19 cellular contexts compared by ENCODE assay signal in the genomic region with DNA sequence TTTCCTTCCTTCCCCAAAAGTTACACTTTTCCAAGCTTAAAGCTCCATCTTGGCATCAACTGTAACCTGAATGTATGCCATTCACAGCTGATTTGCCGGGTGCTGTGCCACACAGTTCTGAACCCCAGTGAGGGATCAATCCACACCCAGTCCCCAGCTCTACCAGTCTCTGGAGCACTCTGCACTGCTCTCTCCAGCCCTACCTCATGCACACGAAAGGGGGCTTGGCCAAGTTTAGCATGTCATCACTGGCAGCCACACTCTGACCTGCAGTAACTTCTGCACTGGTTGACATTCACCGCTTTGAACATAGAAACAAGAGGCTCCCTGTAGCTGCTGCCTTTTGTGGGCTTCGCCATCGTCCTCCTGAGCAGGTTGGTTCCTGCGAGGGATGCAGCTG.
DNase-seq lines count a peak whose midpoint lies in the region; ATAC-seq, FAIRE-seq and TF ChIP-seq lines count a peak whose summit lies in the region.
"Had no signal": no experiment of that assay in that cellular context is flagged by ENCODE, and none has a peak within 500 bp of the region (broad histone marks: within the 10 kb centered on the region; RNA-seq: fewer than 3 reads in every experiment).

No MANE protein-coding gene starts in this region.

- H3K4me1 ChIP-seq in endodermal cell (ENCODE audit: control insufficient read depth, insufficient read depth, low read length) (peaks cover 3% of the 10 kb centered on the region), pancreas (no peaks in the 10 kb centered on the region), MM.1S (ENCODE audit: low read length) (no peaks in the 10 kb centered on the region)
- H3K4me1 ChIP-seq: A549, Caco-2 had no signal

- peaks cover 5% of the 10 kb centered on the region for H3K27me3 Mint-ChIP-seq in activated CD4-positive, alpha-beta T cell treated with anti-CD3 and anti-CD28 coated beads, Interleukin-2, amount 10 ng/mL, durations not matched to agents 7 days and 5 days
- H3K27me3 Mint-ChIP-seq in endodermal cell (ENCODE audit: insufficient read depth) (no peaks in the 10 kb centered on the region), neural crest cell (ENCODE audit: low read depth) (no peaks in the 10 kb centered on the region)
- peaks cover 21% of the 10 kb centered on the region for H3K27me3 Mint-ChIP-seq in stimulated activated memory B cell treated with anti-CD40 and anti-IgM and Interleukin-4, amounts not matched to agents 10 μg/mL and 1 μg/mL and 100 μg/mL, for 72 hours

- no peak overlapping the region for H2AFZ ChIP-seq in MM.1S (ENCODE audit: low read length)

- ATAC-seq in stimulated activated memory B cell treated with anti-CD40 and anti-IgM and Interleukin-4, amounts not matched to agents 10 μg/mL and 1 μg/mL and 100 μg/mL, for 72 hours, result peak; percentile 64
- ATAC-seq in pancreas, result no peak
- ATAC-seq: A549 had no signal

- no peak overlapping the region for H3K4me2 ChIP-seq in MM.1S (ENCODE audit: low read depth, low read length)
- H3K4me2 ChIP-seq: A549 had no signal

- H3K79me2 ChIP-seq in MM.1S (ENCODE audit: low read length), result no peaks in the 10 kb centered on the region

- POLR2A ChIA-PET in activated CD4-positive, alpha-beta T cell treated with anti-CD3 and anti-CD28 coated beads, Interleukin-2, amount 10 ng/mL, durations not matched to agents 7 days and 5 days (lab: Charles Lee), result no interaction called here

- no peak overlapping the region for H3K27ac ChIP-seq in endodermal cell (ENCODE audit: low read depth, low read length)
- no peak overlapping the region for H3K27ac ChIP-seq in pancreas
- no peak overlapping the region for H3K27ac ChIP-seq in MM.1S (ENCODE audit: low read length)
- H3K27ac ChIP-seq: 22Rv1, A549, C4-2B had no signal

- 82 to 87% methylated on average over 6 of the region's 6 CpGs for WGBS in endodermal cell (ENCODE audit: insufficient coverage in 1 of 2, insufficient read length in 1 of 2), 2 experiments
- 83 to 84% methylated on average over 6 of the region's 6 CpGs for WGBS in pancreas, 2 donors

- H3K4me3 ChIP-seq in endodermal cell (ENCODE audit: low read length) (no peak overlapping the region), pancreas (no peak overlapping the region), MM.1S (ENCODE audit: low read length) (no peak overlapping the region)
- H3K4me3 ChIP-seq: A549, HAP-1 had no signal

- H3K9me3 Mint-ChIP-seq in activated CD4-positive, alpha-beta T cell treated with anti-CD3 and anti-CD28 coated beads, Interleukin-2, amount 10 ng/mL, durations not matched to agents 7 days and 5 days, result no peaks in the 10 kb centered on the region
- peaks cover 17% of the 10 kb centered on the region for H3K9me3 Mint-ChIP-seq in endodermal cell
- peaks cover 5% of the 10 kb centered on the region for H3K9me3 Mint-ChIP-seq in neural crest cell
- H3K9me3 Mint-ChIP-seq in stimulated activated memory B cell treated with anti-CD40 and anti-IgM and Interleukin-4, amounts not matched to agents 10 μg/mL and 1 μg/mL and 100 μg/mL, for 72 hours, result no peaks in the 10 kb centered on the region
- H3K9me3 Mint-ChIP-seq: CD4-positive, alpha-beta T cell had no signal

- no peak overlapping the region for H3K4me3 Mint-ChIP-seq in activated CD4-positive, alpha-beta T cell treated with anti-CD3 and anti-CD28 coated beads, Interleukin-2, amount 10 ng/mL, durations not matched to agents 7 days and 5 days
- no peak overlapping the region for H3K4me3 Mint-ChIP-seq in endodermal cell
- H3K4me3 Mint-ChIP-seq in neural crest cell, result no peak overlapping the region
- no peak overlapping the region for H3K4me3 Mint-ChIP-seq in stimulated activated memory B cell treated with anti-CD40 and anti-IgM and Interleukin-4, amounts not matched to agents 10 μg/mL and 1 μg/mL and 100 μg/mL, for 72 hours
- H3K4me3 Mint-ChIP-seq: CD4-positive, alpha-beta T cell had no signal

- H3K36me3 ChIP-seq in endodermal cell (ENCODE audit: control insufficient read depth, insufficient read depth, low read length), result no peaks in the 10 kb centered on the region
- H3K36me3 ChIP-seq in pancreas, result no peaks in the 10 kb centered on the region
- H3K36me3 ChIP-seq in MM.1S (replicated peaks; ENCODE audit: insufficient read depth, low read length), result no peaks in the 10 kb centered on the region
- H3K36me3 ChIP-seq: HAP-1 had no signal

- DNase-seq in activated CD4-positive, alpha-beta T cell treated with anti-CD3 and anti-CD28 coated beads, Interleukin-2, amount 10 ng/mL, durations not matched to agents 7 days and 5 days, result no peak
- no peak for DNase-seq in activated CD4-positive, alpha-beta T cell treated with anti-CD3 and anti-CD28 coated beads for 1 hour
- DNase-seq in endodermal cell (peak; percentile 29), neural crest cell (ENCODE audit: low read depth, low spot score) (no peak), pancreas (no peak), dermis blood vessel endothelial cell (no peak), MM.1S (no peak)
- DNase-seq: AML-193; Caco-2; CD4-positive, alpha-beta T cell had no signal

- H3F3A ChIP-seq in MM.1S (ENCODE audit: insufficient read depth, low read length), result no peaks in the 10 kb centered on the region

- H4K20me1 ChIP-seq in MM.1S (ENCODE audit: insufficient read depth, low read length), result no peaks in the 10 kb centered on the region

- FAIRE-seq in pancreas (lab: Jason Lieb, UNC), result no peak
- FAIRE-seq: A549, D721Med, G401.6, GM12891, GM19239 had no signal

- CTCF ChIA-PET in activated CD4-positive, alpha-beta T cell treated with anti-CD3 and anti-CD28 coated beads, Interleukin-2, amount 10 ng/mL, durations not matched to agents 7 days and 5 days (lab: Charles Lee), result interaction anchor here (1.9 kb wide), 1 partner anchor 13 kb away, joined by 5 read pairs; no protein-coding TSS in a partner anchor

- H3K9me2 ChIP-seq in MM.1S (replicated peaks; ENCODE audit: insufficient read depth, low read length), result no peaks in the 10 kb centered on the region

- H3K4me1 Mint-ChIP-seq in activated CD4-positive, alpha-beta T cell treated with anti-CD3 and anti-CD28 coated beads, Interleukin-2, amount 10 ng/mL, durations not matched to agents 7 days and 5 days, result no peaks in the 10 kb centered on the region
- H3K4me1 Mint-ChIP-seq in endodermal cell, result peaks cover 14% of the 10 kb centered on the region
- peaks cover 22% of the 10 kb centered on the region for H3K4me1 Mint-ChIP-seq in neural crest cell
- H3K4me1 Mint-ChIP-seq in stimulated activated memory B cell treated with anti-CD40 and anti-IgM and Interleukin-4, amounts not matched to agents 10 μg/mL and 1 μg/mL and 100 μg/mL, for 72 hours, result no peaks in the 10 kb centered on the region

- no peak for TF ChIP-seq CTCF in endodermal cell (conservative IDR thresholded peaks at IDR 0.05)
- no peak for TF ChIP-seq CTCF in neural crest cell (conservative IDR thresholded peaks at IDR 0.05)
- TF ChIP-seq CTCF in pancreas (IDR thresholded peaks at IDR 0.05), result no peak
- TF ChIP-seq CTCF in MM.1S (IDR thresholded peaks at IDR 0.05; ENCODE audit: low read length), result no peak

- H3K9me3 ChIP-seq in endodermal cell (ENCODE audit: control insufficient read depth, low read length) (peaks cover 14% of the 10 kb centered on the region), pancreas (no peaks in the 10 kb centered on the region), MM.1S (replicated peaks; ENCODE audit: insufficient read depth, low read length) (no peaks in the 10 kb centered on the region)
- H3K9me3 ChIP-seq: A549, Caco-2, HAP-1 had no signal

- no peaks in the 10 kb centered on the region for H3K36me3 Mint-ChIP-seq in activated CD4-positive, alpha-beta T cell treated with anti-CD3 and anti-CD28 coated beads, Interleukin-2, amount 10 ng/mL, durations not matched to agents 7 days and 5 days (ENCODE audit: low read depth)
- peaks cover 15% of the 10 kb centered on the region for H3K36me3 Mint-ChIP-seq in endodermal cell (ENCODE audit: low read depth)
- H3K36me3 Mint-ChIP-seq in neural crest cell (ENCODE audit: low read depth), result peaks cover 5% of the 10 kb centered on the region
- H3K36me3 Mint-ChIP-seq in stimulated activated memory B cell treated with anti-CD40 and anti-IgM and Interleukin-4, amounts not matched to agents 10 μg/mL and 1 μg/mL and 100 μg/mL, for 72 hours, result no peaks in the 10 kb centered on the region

- peak overlapping the region; percentile 41 for H3K27ac Mint-ChIP-seq in activated CD4-positive, alpha-beta T cell treated with anti-CD3 and anti-CD28 coated beads, Interleukin-2, amount 10 ng/mL, durations not matched to agents 7 days and 5 days
- H3K27ac Mint-ChIP-seq in endodermal cell (no peak overlapping the region), neural crest cell (ENCODE audit: unreplicated experiment) (peak overlapping the region; percentile 8)
- no peak overlapping the region for H3K27ac Mint-ChIP-seq in stimulated activated memory B cell treated with anti-CD40 and anti-IgM and Interleukin-4, amounts not matched to agents 10 μg/mL and 1 μg/mL and 100 μg/mL, for 72 hours
- H3K27ac Mint-ChIP-seq: CD4-positive, alpha-beta T cell had no signal

- intact Hi-C loops in pancreas (cut with DNase I), result no loop called here

- H3K9ac ChIP-seq in endodermal cell (ENCODE audit: extremely low read depth, low read length, poor library complexity, severe bottlenecking) (no peak overlapping the region), MM.1S (ENCODE audit: low read length) (no peak overlapping the region)

- H3K27me3 ChIP-seq in endodermal cell (ENCODE audit: control insufficient read depth, insufficient read depth, low read length, poor library complexity, severe bottlenecking) (no peaks in the 10 kb centered on the region), pancreas (no peaks in the 10 kb centered on the region), MM.1S (replicated peaks; ENCODE audit: insufficient read depth, low read length) (no peaks in the 10 kb centered on the region)

Comparison
In these comparisons a context has a peak if more than half of its experiments do, and no peak if none do; other contexts are left out.
1. H3K27ac Mint-ChIP-seq: peak in activated CD4-positive, alpha-beta T cell treated with anti-CD3 and anti-CD28 coated beads, Interleukin-2, amount 10 ng/mL, durations not matched to agents 7 days and 5 days (single experiment) and neural crest cell (single experiment); none in endodermal cell (single experiment) and stimulated activated memory B cell treated with anti-CD40 and anti-IgM and Interleukin-4, amounts not matched to agents 10 μg/mL and 1 μg/mL and 100 μg/mL, for 72 hours (single experiment).